ENCODE assay signal across 1 cellular context in genomic region chr19:18194554-18195238, GRCh38.
TF ChIP-seq lines count a peak whose summit lies in the region.

No MANE protein-coding gene starts in this region.

TF ChIP-seq in HepG2, 621 proteins besides CTCF, POLR2A, EP300 and RAD21:
- TF ChIP-seq EEA1 (CRISPR knock-in tag; IDR thresholded peaks at IDR 0.05; ENCODE audit: borderline replicate concordance) (no peak), NFIB (CRISPR knock-in tag; IDR thresholded peaks at IDR 0.05; ENCODE audit: borderline replicate concordance) (no peak), CHCHD3 (CRISPR knock-in tag; IDR thresholded peaks at IDR 0.05) (no peak), ZNF326 (CRISPR knock-in tag; IDR thresholded peaks at IDR 0.05; ENCODE audit: borderline replicate concordance) (no peak), ATF2 (CRISPR knock-in tag; IDR thresholded peaks at IDR 0.05) (no peak), SRSF1 (optimal IDR thresholded peaks at IDR 0.05; ENCODE audit: low read depth, low read length) (no peak), NR2F6 (IDR thresholded peaks at IDR 0.05) (no peak), NR2F6 (CRISPR knock-in tag; IDR thresholded peaks at IDR 0.05) (no peak), FOXM1 (CRISPR knock-in tag; IDR thresholded peaks at IDR 0.05) (no peak), ZNF513 (CRISPR knock-in tag; conservative IDR thresholded peaks at IDR 0.05) (no peak)
